In the genomic region with DNA sequence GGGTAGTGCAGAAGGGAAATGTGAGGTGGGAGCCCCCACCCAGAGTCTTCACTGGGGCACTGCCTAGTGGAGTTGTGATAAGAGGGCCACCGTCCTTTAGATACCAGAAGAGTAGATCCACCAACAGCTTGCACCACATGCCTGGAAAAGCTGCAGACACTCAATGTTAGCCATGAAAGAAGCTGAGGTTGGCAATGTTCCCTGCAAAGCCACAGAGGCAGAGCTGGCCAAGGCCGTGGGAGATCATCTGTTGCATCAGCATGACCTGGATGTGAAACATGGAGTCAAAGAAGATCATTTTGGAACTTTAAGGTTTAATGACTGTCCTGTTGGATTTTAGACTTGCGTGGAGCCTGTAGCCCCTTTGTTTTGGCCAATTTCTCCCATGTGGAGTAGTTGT, we compare ENCODE assay signal across 19 cellular contexts.
"Had no signal": no experiment of that assay in that cellular context is flagged by ENCODE, and none has a peak within 500 bp of the region (broad histone marks: within the 10 kb centered on the region; RNA-seq: fewer than 3 reads in every experiment).

No MANE protein-coding gene starts in this region.

- H3K27me3 ChIP-seq: body of pancreas, esophagus muscularis mucosa, suprapubic skin had no signal

- H3K4me3 ChIP-seq: body of pancreas, esophagus muscularis mucosa, left ventricle myocardium inferior, suprapubic skin had no signal

- ATAC-seq: activated CD8-positive, alpha-beta T cell treated with anti-CD3 and anti-CD28 coated beads for 36 hours; body of pancreas had no signal

- H3K27ac ChIP-seq: body of pancreas, esophagus muscularis mucosa, left ventricle myocardium inferior, suprapubic skin had no signal

- H3K9me3 ChIP-seq: body of pancreas had no signal

- H3K4me1 ChIP-seq: body of pancreas, esophagus muscularis mucosa, left ventricle myocardium inferior, suprapubic skin had no signal

- DNase-seq: activated CD4-positive, alpha-beta T cell treated with anti-CD3 and anti-CD28 coated beads for 48 hours; activated CD4-positive, CD25-positive, alpha-beta regulatory T cell; activated CD8-positive, alpha-beta T cell treated with anti-CD3 and anti-CD28 coated beads for 36 hours; activated naive CD4-positive, alpha-beta T cell treated with anti-CD3 and anti-CD28 coated beads for 36 hours; activated T-cell treated with anti-CD3 and anti-CD28 coated beads, Interleukin-2, amount 50 U/mL, for 24 hours; body of pancreas; cortex of kidney; effector CD8-positive, alpha-beta T cell; foreskin melanocyte; glutamatergic neuron; left ventricle myocardium inferior; mammary epithelial cell; retina; stimulated activated CD4-positive, alpha-beta T cell treated with anti-CD3 and anti-CD28 coated beads, Interleukin-12 subunit alpha, Interleukin-12 subunit beta, amount 100 ng/mL, for 4 hours; stimulated activated CD4-positive, alpha-beta T cell treated with anti-CD3 and anti-CD28 coated beads, Interleukin-1b, Interleukin-23, amount 100 ng/mL, for 48 hours; T1000; trophoblast cell had no signal

- H3K36me3 ChIP-seq: esophagus muscularis mucosa, left ventricle myocardium inferior, suprapubic skin had no signal
